ENCODE assay signal across 18 cellular contexts in the genomic region with DNA sequence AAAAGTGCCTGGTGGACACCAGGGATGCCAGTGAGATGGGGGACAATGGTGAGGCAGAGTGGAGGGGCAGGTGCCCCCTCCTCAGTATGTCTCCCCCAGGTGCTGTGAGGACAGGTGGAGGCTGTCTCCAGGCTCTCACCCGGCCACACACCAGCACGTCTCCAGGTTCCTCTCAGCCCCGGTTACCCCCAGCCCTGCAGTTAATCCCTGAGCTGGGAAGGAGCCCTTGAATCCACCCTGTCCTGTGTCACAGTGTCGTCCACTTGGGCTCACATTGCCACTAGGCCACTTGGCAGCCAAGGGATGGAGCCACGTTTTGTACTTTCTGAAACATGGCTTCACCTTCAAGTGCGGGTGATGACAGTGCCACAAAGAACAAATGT. TPM values are rescaled to one million over a fixed set of nuclear protein-coding genes. Genes with fewer than 3 reads are reported as not detected.
"Had no signal": no experiment of that assay in that cellular context is flagged by ENCODE, and none has a peak within 500 bp of the region (broad histone marks: within the 10 kb centered on the region; RNA-seq: fewer than 3 reads in every experiment).

No MANE protein-coding gene starts in this region.

- H3K4me3 ChIP-seq: K562, SJCRH30 had no signal

- H3K9me3 ChIP-seq: SJCRH30 had no signal

- H3K36me3 ChIP-seq: SJCRH30 had no signal

- ATAC-seq: K562, Panc1, Right ventricle myocardium inferior, SK-N-SH treated with all-trans-retinoic acid at 6 μM for 48 hours had no signal

- FAIRE-seq: K562 had no signal

- H3K9ac ChIP-seq: KMS-11 had no signal

- DNase-seq: Kasumi-1, MM.1S, NCI-H1092 treated with DMSO at 0.1 percent for 48 hours, NCI-H1436, NCI-H187, NCI-H2029, NCI-H2081 treated with DMSO at 0.1 percent for 48 hours, NCI-H2227 treated with DMSO at 0.1 percent for 48 hours, NCI-H524 treated with DMSO at 0.1 percent for 48 hours, NCI-H69, NCI-H774, SHP77 treated with DMSO at 0.1 percent for 48 hours had no signal

- H3K27ac ChIP-seq: KMS-11, SJCRH30 had no signal

- H3K4me2 ChIP-seq: KMS-11 had no signal

RNA-seq across cellular contexts. Expression of a gene that starts 21.7 kb away (rescaled TPM):
- total RNA-seq: SJCRH30 had no signal
